ENCODE assay signal across 21 cellular contexts in genomic region chr9:8686502-8686901, GRCh38.
"Had no signal": no experiment of that assay in that cellular context is flagged by ENCODE, and none has a peak within 500 bp of the region (broad histone marks: within the 10 kb centered on the region; RNA-seq: fewer than 3 reads in every experiment).

No MANE protein-coding gene starts in this region.

- H3K9me3 ChIP-seq: esophagus muscularis mucosa, left lung, thyroid gland had no signal

- H3K4me1 ChIP-seq: esophagus muscularis mucosa, left lung, thyroid gland had no signal

- DNase-seq: activated B cell treated with CpG ODN at 0.5 μM for 24 hours; activated CD4-positive, alpha-beta T cell treated with anti-CD3 and anti-CD28 coated beads for 36 hours; activated CD4-positive, alpha-beta T cell treated with anti-CD3 and anti-CD28 coated beads, Interleukin-2, amount 50 U/mL, for 4 hours; activated CD8-positive, alpha-beta memory T cell treated with anti-CD3 and anti-CD28 coated beads for 24 hours; activated CD8-positive, alpha-beta memory T cell treated with anti-CD3 and anti-CD28 coated beads, Interleukin-2, amount 50 U/mL, for 4 hours; activated naive CD4-positive, alpha-beta T cell treated with Interleukin-2 at 50 U/mL for 16 hours; activated naive CD8-positive, alpha-beta T cell treated with anti-CD3 and anti-CD28 coated beads for 36 hours; activated T-cell treated with anti-CD3 and anti-CD28 coated beads, Interleukin-2, amount 50 U/mL, for 48 hours; cerebellar nuclear complex; immature natural killer cell; left lung; mammary epithelial cell; retina; stimulated activated CD4-positive, alpha-beta T cell treated with anti-CD3 and anti-CD28 coated beads, Interleukin-4, amount 100 ng/mL, for 24 hours; stimulated activated naive CD4-positive, alpha-beta T cell treated with Interleukin-2 at 50 U/mL for 16 hours; T-helper 17 cell; thyroid gland had no signal

- H3K4me2 ChIP-seq: hepatocyte had no signal

- H3K36me3 ChIP-seq: esophagus muscularis mucosa, left lung, thyroid gland had no signal

- H3K4me3 ChIP-seq: coronary artery, esophagus muscularis mucosa, hepatocyte, left lung, thyroid gland had no signal

- H3K27me3 ChIP-seq: esophagus muscularis mucosa, hepatocyte, left lung, thyroid gland had no signal

- ATAC-seq: activated CD4-positive, alpha-beta T cell treated with anti-CD3 and anti-CD28 coated beads for 36 hours; left lung; natural killer cell treated with Interleukin-12 subunit alpha and Interleukin-12 subunit beta and Interleukin-15 and Interleukin-18, amount 100 ng/mL, for 72 hours; T-helper 17 cell had no signal

- H3K27ac ChIP-seq: coronary artery, esophagus muscularis mucosa, hepatocyte, left lung, thyroid gland had no signal

- H2AFZ ChIP-seq: hepatocyte had no signal
